Comparison of ENCODE assay signal across 19 cellular contexts in genomic region chr17:17076066-17076465, GRCh38. TPM values are rescaled to one million over a fixed set of nuclear protein-coding genes. Genes with fewer than 3 reads are reported as not detected.
DNase-seq lines count a peak whose midpoint lies in the region; ATAC-seq, FAIRE-seq and TF ChIP-seq lines count a peak whose summit lies in the region.
"Had no signal": no experiment of that assay in that cellular context is flagged by ENCODE, and none has a peak within 500 bp of the region (broad histone marks: within the 10 kb centered on the region; RNA-seq: fewer than 3 reads in every experiment).

No MANE protein-coding gene starts in this region.

- H3K36me3 ChIP-seq in PC-9 (ENCODE audit: low read depth), result peaks cover 61% of the 10 kb centered on the region
- peaks cover 0 to 14% (median 5%) of the 10 kb centered on the region in 4 donors for H3K36me3 ChIP-seq in sigmoid colon
- 0 out of 2 replicates have a peak, but pooled peaks cover 7% of the 10 kb centered on the region for H3K36me3 ChIP-seq in MM.1S (replicated peaks; ENCODE audit: insufficient read depth, low read length)

- WGBS in A549 (ENCODE audit: missing lambda C conversion rate), result 94% methylated on average over 5 of the region's 5 CpGs
- 91 to 94% methylated on average over 5 of the region's 5 CpGs for WGBS in sigmoid colon, 2 donors

- TF ChIP-seq RAD21 in A549 (conservative IDR thresholded peaks at IDR 0.05 in 1 of 2, IDR thresholded peaks at IDR 0.05 in 1 of 2), result no peak

- POLR2A ChIA-PET in A549 (lab: Yijun Ruan, JAX) (no interaction called here), PC-9 (lab: Charles Lee; ENCODE audit: unreplicated experiment) (no interaction called here)

- intact Hi-C loops in PC-9 (cut with micrococcal nuclease; ENCODE audit: unreplicated experiment), result no loop called here
- intact Hi-C loops in sigmoid colon (cut with DNase I), result no loop called here

- H3K9me3 ChIP-seq in A549 (no peaks in the 10 kb centered on the region), PC-9 (ENCODE audit: insufficient read depth, low read depth) (no peaks in the 10 kb centered on the region), sigmoid colon (no peaks in the 10 kb centered on the region), MM.1S (replicated peaks; ENCODE audit: insufficient read depth, low read length) (no peaks in the 10 kb centered on the region)

- H3K27me3 ChIP-seq in PC-9 (ENCODE audit: insufficient read depth, low read depth) (no peaks in the 10 kb centered on the region), sigmoid colon (no peaks in the 10 kb centered on the region), MM.1S (replicated peaks; ENCODE audit: insufficient read depth, low read length) (no peaks in the 10 kb centered on the region)

- H2AFZ ChIP-seq in PC-9 (no peak overlapping the region), MM.1S (ENCODE audit: low read length) (no peak overlapping the region)
- H2AFZ ChIP-seq: parathyroid adenoma had no signal

- in situ Hi-C loops in GM13976 (cut with MboI; ENCODE audit: low sequenced_read_pairs, unreplicated experiment), result no loop called here

- H3F3A ChIP-seq in PC-9 (ENCODE audit: insufficient read depth, low read depth) (peaks cover 99% of the 10 kb centered on the region), MM.1S (ENCODE audit: insufficient read depth, low read length) (no peaks in the 10 kb centered on the region)

- ATAC-seq in A549, result no peak
- ATAC-seq: GM12878; stimulated activated naive CD8-positive, alpha-beta T cell treated with anti-CD3 and anti-CD28 coated beads, Interleukin-15, Interleukin-2, amounts not matched to agents 100 U/mL and 50 U/mL, for 24 hours had no signal

- CTCF ChIA-PET in A549 (lab: Yijun Ruan, JAX) (interaction anchor here (0.5 kb wide), 1 partner anchor 9 kb away, joined by 6 read pairs; no protein-coding TSS in a partner anchor), PC-9 (lab: Charles Lee) (no interaction called here)

- TF ChIP-seq EP300 in A549 (IDR thresholded peaks at IDR 0.05) (no peak), sigmoid colon (IDR thresholded peaks at IDR 0.05) (no peak)

- TF ChIP-seq CTCF in A549 (IDR thresholded peaks at IDR 0.05) (no peak), PC-9 (conservative IDR thresholded peaks at IDR 0.05) (no peak), sigmoid colon (IDR thresholded peaks at IDR 0.05) (no peak), MM.1S (IDR thresholded peaks at IDR 0.05; ENCODE audit: low read length) (no peak), GM13976 (IDR thresholded peaks at IDR 0.05; ENCODE audit: borderline replicate concordance, control extremely low read depth, extremely low read depth, insufficient read depth, missing control alignments) (no peak)

- no TSS peak for BruUV-seq in PC-9 (replicated peaks; lab: Mats Ljungman, UMichigan)

- no peak overlapping the region for H3K4me2 ChIP-seq in A549
- H3K4me2 ChIP-seq in PC-9, result no peak overlapping the region
- H3K4me2 ChIP-seq in MM.1S (ENCODE audit: low read depth, low read length), result no peak overlapping the region

- no peak overlapping the region for H3K9ac ChIP-seq in MM.1S (ENCODE audit: low read length)
- H3K9ac ChIP-seq: parathyroid adenoma had no signal

- H3K27ac ChIP-seq in A549, result peak overlapping the region; percentile 1 to 64; a peak in 3 of 6 replicates
- peak overlapping the region; percentile 85 for H3K27ac ChIP-seq in PC-9
- peak overlapping the region; percentile 7 to 63 (median 54) for H3K27ac ChIP-seq in sigmoid colon
- H3K27ac ChIP-seq in MM.1S (ENCODE audit: low read length), result no peak overlapping the region
- H3K27ac ChIP-seq: parathyroid adenoma had no signal

- DNase-seq in A549 (ENCODE audit: low read depth in 1 of 2, low spot score in 1 of 2) (no peak), PC-9 (no peak), islet precursor cell (peak; percentile 37), sigmoid colon (peak; percentile 50), AG08395 (ENCODE audit: low spot score) (no peak), occipital lobe (lab: John Stamatoyannopoulos, UW) (no peak), MM.1S (no peak), GM13976 (ENCODE audit: low spot score) (no peak)
- DNase-seq: activated B cell treated with CpG ODN at 0.5 μM for 24 hours; activated CD8-positive, alpha-beta memory T cell treated with anti-CD3 and anti-CD28 coated beads, Interleukin-2, amount 10 ng/mL, durations not matched to agents 7 days and 5 days; cortex of kidney; NCI-H446; SIG-M5; stimulated activated naive CD8-positive, alpha-beta T cell treated with anti-CD3 and anti-CD28 coated beads, Interleukin-15, Interleukin-2, amounts not matched to agents 100 U/mL and 50 U/mL, for 24 hours had no signal

- FAIRE-seq in A549 (lab: Jason Lieb, UNC), result no peak
- FAIRE-seq: astrocyte, GM12878, H1, islet of Langerhans had no signal

- H3K4me3 ChIP-seq in A549 (no peak overlapping the region), PC-9 (no peak overlapping the region), sigmoid colon (no peak overlapping the region), MM.1S (ENCODE audit: low read length) (no peak overlapping the region)
- H3K4me3 ChIP-seq: GM12878 had no signal

- TF ChIP-seq POLR2A in A549 (IDR thresholded peaks at IDR 0.05; ENCODE audit: low read length) (no peak), sigmoid colon (IDR thresholded peaks at IDR 0.05) (no peak)

- H3K4me1 ChIP-seq in A549, result peaks cover 99% of the 10 kb centered on the region
- peaks cover 98% of the 10 kb centered on the region for H3K4me1 ChIP-seq in PC-9 (replicated peaks; ENCODE audit: insufficient read depth)
- peaks cover 0 to 92% (median 70%) of the 10 kb centered on the region in 4 donors for H3K4me1 ChIP-seq in sigmoid colon
- no peaks in the 10 kb centered on the region for H3K4me1 ChIP-seq in MM.1S (ENCODE audit: low read length)
- H3K4me1 ChIP-seq: parathyroid adenoma had no signal

- H3K79me2 ChIP-seq in PC-9 (ENCODE audit: low read depth) (peaks cover 96% of the 10 kb centered on the region), MM.1S (ENCODE audit: low read length) (peaks cover 89% of the 10 kb centered on the region)

- H3K9me2 ChIP-seq in PC-9 (ENCODE audit: insufficient read depth) (no peaks in the 10 kb centered on the region), MM.1S (replicated peaks; ENCODE audit: insufficient read depth, low read length) (no peaks in the 10 kb centered on the region)

- H4K20me1 ChIP-seq in PC-9 (ENCODE audit: insufficient read depth), result peaks cover 62% of the 10 kb centered on the region
- peaks cover 16% of the 10 kb centered on the region for H4K20me1 ChIP-seq in MM.1S (ENCODE audit: insufficient read depth, low read length)

TF ChIP-seq in A549, 52 proteins besides CTCF, POLR2A, EP300 and RAD21:
- no peak for TF ChIP-seq CBX8 (IDR thresholded peaks at IDR 0.05)
- no peak for TF ChIP-seq HMGXB4 (CRISPR knock-in tag; IDR thresholded peaks at IDR 0.05; ENCODE audit: borderline replicate concordance)
TF ChIP-seq in A549: peak in this region for 0.

RNA-seq across cellular contexts. Expression of gene MPRIP, which starts 33.8 kb away (rescaled TPM):
- 147 and 200 TPM in 2 replicates for polyA plus RNA-seq in A549 (2011; rRNA removed)
- 170 and 183 TPM in 2 replicates for polyA plus RNA-seq in A549 (2012; cell fraction: cytosol; rRNA removed)
- 347 and 385 TPM in 2 replicates for polyA plus RNA-seq in A549 (2012; cell fraction: nucleus; rRNA removed)
- polyA plus RNA-seq in A549 (2017; fragmentation: RNase III; extraction: RNeasy Plus Mini Kit Qiagen cat#74134 plus additional on column Dnase treatment), result 192 to 240 TPM (median 228 TPM) in 3 replicates
- polyA minus RNA-seq in A549 (2011; rRNA and poly(A)+ RNA removed), result 215 and 250 TPM in 2 replicates
- 411 and 443 TPM in 2 replicates for total RNA-seq in PC-9 (2021)
- total RNA-seq in sigmoid colon, result 100 to 1,000 TPM in 1 of 4 donors, 10 to 100 TPM in 3; 59.6 to 101 (median 80.4) TPM
- polyA plus RNA-seq in sigmoid colon, result 100 to 1,000 TPM in 1 of 3 donors, 10 to 100 TPM in 2; 43.2 to 113 (median 67.9) TPM
- total RNA-seq in occipital lobe, result 126 TPM

Comparison
In these comparisons a context has a peak if more than half of its experiments do, and no peak if none do; other contexts are left out.
1. DNase-seq: peak in islet precursor cell (single experiment) and sigmoid colon (single experiment); none in A549 (0 of 2), PC-9 (0 of 2), AG08395 (single experiment), occipital lobe (single experiment), MM.1S (single experiment) and GM13976 (single experiment).